ENCODE assay signal across 27 cellular contexts in the genomic region with DNA sequence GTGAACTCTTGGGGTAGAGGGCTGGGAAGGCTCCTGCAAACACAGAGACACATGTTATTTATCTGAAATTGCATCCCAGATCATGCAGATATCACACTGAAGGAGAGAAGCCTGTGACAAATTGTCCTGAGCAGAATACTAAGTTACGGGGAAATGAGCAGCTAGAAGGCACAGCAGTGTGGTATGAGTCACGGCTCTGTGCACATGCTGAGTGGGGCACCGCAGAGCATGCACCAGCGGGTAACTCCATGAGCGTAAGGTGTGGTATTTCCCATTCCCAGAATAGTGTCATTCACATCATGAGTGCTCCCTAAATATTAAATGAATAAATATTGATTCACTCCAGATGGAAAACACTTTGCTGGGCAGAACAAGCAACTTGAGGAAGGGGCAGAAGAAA. TPM values are rescaled to one million over a fixed set of nuclear protein-coding genes. Genes with fewer than 3 reads are reported as not detected.
DNase-seq lines count a peak whose midpoint lies in the region; ATAC-seq and TF ChIP-seq lines count a peak whose summit lies in the region.
"Had no signal": no experiment of that assay in that cellular context is flagged by ENCODE, and none has a peak within 500 bp of the region (broad histone marks: within the 10 kb centered on the region; RNA-seq: fewer than 3 reads in every experiment).

No MANE protein-coding gene starts in this region.

- no peaks in the 10 kb centered on the region for H3K27me3 ChIP-seq in breast epithelium
- H3K27me3 ChIP-seq: heart left ventricle, SJSA1, transverse colon had no signal

- H3K4me1 Mint-ChIP-seq in MCF 10A (ENCODE audit: insufficient read depth, unreplicated experiment): peaks cover 5% of the 10 kb centered on the region
- no peaks in the 10 kb centered on the region for H3K4me1 Mint-ChIP-seq in mesothelial cell of epicardium
- no peaks in the 10 kb centered on the region for H3K4me1 Mint-ChIP-seq in T-helper 17 cell
- H3K4me1 Mint-ChIP-seq: activated naive CD4-positive, alpha-beta T cell treated with anti-CD3 and anti-CD28 coated beads, Interleukin-2, amount 50 U/mL, for 24 hours had no signal

- POLR2A ChIA-PET in MCF 10A (lab: Yijun Ruan, JAX): no interaction called here
- POLR2A ChIA-PET in RWPE1 (lab: Yijun Ruan, JAX; ENCODE audit: low non-redundant PET): no interaction called here

- no peak overlapping the region for H3K4me3 Mint-ChIP-seq in MCF 10A (ENCODE audit: unreplicated experiment)
- no peak overlapping the region for H3K4me3 Mint-ChIP-seq in mesothelial cell of epicardium
- no peak overlapping the region for H3K4me3 Mint-ChIP-seq in T-helper 17 cell
- H3K4me3 Mint-ChIP-seq: activated naive CD4-positive, alpha-beta T cell treated with anti-CD3 and anti-CD28 coated beads, Interleukin-2, amount 50 U/mL, for 24 hours; effector memory CD8-positive, alpha-beta T cell; natural killer cell treated with Interleukin-12 subunit alpha and Interleukin-12 subunit beta and Interleukin-15 and Interleukin-18, amount 100 ng/mL, for 72 hours; stimulated activated naive CD8-positive, alpha-beta T cell treated with anti-CD3 and anti-CD28 coated beads, Interleukin-15, Interleukin-2, amounts not matched to agents 100 ng/mL and 50 ng/mL, for 24 hours had no signal

- no peaks in the 10 kb centered on the region for H3K36me3 ChIP-seq in breast epithelium
- H3K36me3 ChIP-seq: heart left ventricle, SJSA1, transverse colon had no signal

- DNase-seq in MCF 10A (ENCODE audit: unreplicated experiment): peak; percentile 56
- no peak for DNase-seq in breast epithelium (ENCODE audit: low spot score in 2 of 2)
- DNase-seq in RWPE1 (ENCODE audit: low spot score): peak; percentile 6
- peak; percentile 35 for DNase-seq in kidney glomerular epithelial cell (lab: John Stamatoyannopoulos, UW)
- DNase-seq in mesothelial cell of epicardium (ENCODE audit: low spot score in 2 of 2, unreplicated experiment in 2 of 2): no peak
- DNase-seq in NCI-H345 treated with DMSO at 0.1 percent for 48 hours (lab: John Stamatoyannopoulos, UW; ENCODE audit: unreplicated experiment): no peak
- DNase-seq in NCI-H1436 (lab: John Stamatoyannopoulos, UW): no peak
- DNase-seq in T-helper 17 cell: no peak
- DNase-seq: effector memory CD8-positive, alpha-beta T cell; heart left ventricle; IMR-90; NCI-H1048; NCI-H524; T-helper 9 cell; transverse colon had no signal

- H3K4me1 ChIP-seq in breast epithelium: no peaks in the 10 kb centered on the region
- H3K4me1 ChIP-seq: heart left ventricle, parathyroid adenoma, SJSA1, transverse colon had no signal

- H3K27ac ChIP-seq in breast epithelium (no peak overlapping the region), RWPE1 (no peak overlapping the region)
- H3K27ac ChIP-seq: C4-2B, heart left ventricle, HL-60, parathyroid adenoma, SJSA1, transverse colon had no signal

- TF ChIP-seq POLR2A in breast epithelium (IDR thresholded peaks at IDR 0.05): no peak

- H3K36me3 Mint-ChIP-seq in MCF 10A (ENCODE audit: insufficient read depth, unreplicated experiment) (no peaks in the 10 kb centered on the region), mesothelial cell of epicardium (no peaks in the 10 kb centered on the region), T-helper 17 cell (ENCODE audit: low read depth) (no peaks in the 10 kb centered on the region)
- H3K36me3 Mint-ChIP-seq: activated naive CD4-positive, alpha-beta T cell treated with anti-CD3 and anti-CD28 coated beads, Interleukin-2, amount 50 U/mL, for 24 hours had no signal

- H3K27ac Mint-ChIP-seq in MCF 10A (ENCODE audit: low read depth, unreplicated experiment) (no peak overlapping the region), mesothelial cell of epicardium (no peak overlapping the region), T-helper 17 cell (no peak overlapping the region)
- H3K27ac Mint-ChIP-seq: activated naive CD4-positive, alpha-beta T cell treated with anti-CD3 and anti-CD28 coated beads, Interleukin-2, amount 50 U/mL, for 24 hours; effector memory CD8-positive, alpha-beta T cell; natural killer cell treated with Interleukin-12 subunit alpha and Interleukin-12 subunit beta and Interleukin-15 and Interleukin-18, amount 100 ng/mL, for 72 hours; stimulated activated naive CD8-positive, alpha-beta T cell treated with anti-CD3 and anti-CD28 coated beads, Interleukin-15, Interleukin-2, amounts not matched to agents 100 ng/mL and 50 ng/mL, for 24 hours had no signal

- no peak overlapping the region for H3K4me3 ChIP-seq in breast epithelium
- H3K4me3 ChIP-seq: heart left ventricle, SJSA1, transverse colon had no signal

- CTCF ChIA-PET in MCF 10A (lab: Yijun Ruan, JAX) (interaction anchor here (0.6 kb wide), 1 partner anchor 293 kb away, joined by 4 read pairs; no protein-coding TSS in a partner anchor), RWPE1 (lab: Yijun Ruan, JAX) (interaction anchor here (0.6 kb wide), 1 partner anchor 537 kb away, joined by 4 read pairs; no protein-coding TSS in a partner anchor)

- no peak for ATAC-seq in T-helper 17 cell
- ATAC-seq: effector memory CD8-positive, alpha-beta T cell; HCT116; heart left ventricle; natural killer cell treated with Interleukin-12 subunit alpha and Interleukin-12 subunit beta and Interleukin-15 and Interleukin-18, amount 100 ng/mL, for 72 hours had no signal

- H3K27me3 Mint-ChIP-seq in MCF 10A (ENCODE audit: insufficient read depth, unreplicated experiment) (peaks cover 51% of the 10 kb centered on the region), mesothelial cell of epicardium (ENCODE audit: low read depth) (peaks cover 12% of the 10 kb centered on the region), T-helper 17 cell (no peaks in the 10 kb centered on the region)
- H3K27me3 Mint-ChIP-seq: activated naive CD4-positive, alpha-beta T cell treated with anti-CD3 and anti-CD28 coated beads, Interleukin-2, amount 50 U/mL, for 24 hours; effector memory CD8-positive, alpha-beta T cell had no signal

- intact Hi-C loops in MCF 10A (cut with micrococcal nuclease): no loop called here
- intact Hi-C loops in breast epithelium (cut with DNase I; ENCODE audit: low total_unique reads): loop anchor here (10.0 kb wide), 1 partner anchor 247 kb away; no protein-coding TSS in a partner anchor

- H3K9me3 Mint-ChIP-seq in MCF 10A (ENCODE audit: unreplicated experiment): no peaks in the 10 kb centered on the region
- peaks cover 10% of the 10 kb centered on the region for H3K9me3 Mint-ChIP-seq in mesothelial cell of epicardium
- H3K9me3 Mint-ChIP-seq: effector memory CD8-positive, alpha-beta T cell had no signal

- TF ChIP-seq CTCF in MCF 10A (IDR thresholded peaks at IDR 0.05; ENCODE audit: unreplicated experiment) (no peak), breast epithelium (IDR thresholded peaks at IDR 0.05) (no peak), RWPE1 (conservative IDR thresholded peaks at IDR 0.05; ENCODE audit: low read depth) (no peak), mesothelial cell of epicardium (IDR thresholded peaks at IDR 0.05; ENCODE audit: unreplicated experiment) (no peak)

- BruUV-seq in MCF 10A (replicated peaks; lab: Mats Ljungman, UMichigan): no TSS peak

- H3K9me3 ChIP-seq in breast epithelium: peaks cover 0 to 12% of the 10 kb centered on the region in 2 donors
- H3K9me3 ChIP-seq in T-helper 17 cell (ENCODE audit: control insufficient read depth, low read length, poor library complexity, severe bottlenecking): no peaks in the 10 kb centered on the region

RNA-seq across cellular contexts. Expression of a gene that starts 21.3 kb away (rescaled TPM):
- total RNA-seq in MCF 10A (2022) (not detected in 2 replicates), breast epithelium (under 1 TPM; under 0.01 to 0.66 (median 0.59) TPM), mesothelial cell of epicardium (not detected in 3 replicates), T-helper 17 cell (1 to 10 TPM in 1 of 2 donors, under 1 TPM in 1; 0.44 to 3.9 TPM)
- total RNA-seq: A172; astrocyte; chondrocyte; heart left ventricle; IMR-90; lung microvascular endothelial cell; natural killer cell treated with Interleukin-12 subunit alpha and Interleukin-12 subunit beta and Interleukin-15 and Interleukin-18, amount 100 ng/mL, for 72 hours; SJSA1 had no signal

RNA-seq across cellular contexts. Expression of a gene that starts 21.7 kb away (rescaled TPM):
- total RNA-seq in MCF 10A (2022): not detected in 2 replicates
- under 1 TPM in 1 of 3 donors, not detected in 2; 0.32 TPM for total RNA-seq in breast epithelium
- not detected in 3 replicates for total RNA-seq in mesothelial cell of epicardium
- 10 to 100 TPM in 1 of 2 donors, 1 to 10 TPM in 1; 1.0 to 22.4 TPM for total RNA-seq in T-helper 17 cell
- total RNA-seq: A172; astrocyte; chondrocyte; IMR-90; lung microvascular endothelial cell; natural killer cell treated with Interleukin-12 subunit alpha and Interleukin-12 subunit beta and Interleukin-15 and Interleukin-18, amount 100 ng/mL, for 72 hours; SJSA1 had no signal

RNA-seq across cellular contexts. Expression of a gene that starts 43.4 kb away (rescaled TPM):
- total RNA-seq in MCF 10A (2022) (not detected in 2 replicates), breast epithelium (not detected), mesothelial cell of epicardium (not detected in 3 replicates), T-helper 17 cell (not detected)
- total RNA-seq: A172; astrocyte; chondrocyte; IMR-90; lung microvascular endothelial cell; natural killer cell treated with Interleukin-12 subunit alpha and Interleukin-12 subunit beta and Interleukin-15 and Interleukin-18, amount 100 ng/mL, for 72 hours; SJSA1; transverse colon had no signal

Comparison
In these comparisons a context has a peak if more than half of its experiments do, and no peak if none do; other contexts are left out.
1. DNase-seq: peak in MCF 10A (single experiment), RWPE1 (single experiment) and kidney glomerular epithelial cell (single experiment); none in breast epithelium (0 of 2), mesothelial cell of epicardium (0 of 2), NCI-H345 treated with DMSO at 0.1 percent for 48 hours (single experiment), NCI-H1436 (single experiment) and T-helper 17 cell (0 of 3).